Comparison of ENCODE assay signal across 15 cellular contexts in the genomic region with DNA sequence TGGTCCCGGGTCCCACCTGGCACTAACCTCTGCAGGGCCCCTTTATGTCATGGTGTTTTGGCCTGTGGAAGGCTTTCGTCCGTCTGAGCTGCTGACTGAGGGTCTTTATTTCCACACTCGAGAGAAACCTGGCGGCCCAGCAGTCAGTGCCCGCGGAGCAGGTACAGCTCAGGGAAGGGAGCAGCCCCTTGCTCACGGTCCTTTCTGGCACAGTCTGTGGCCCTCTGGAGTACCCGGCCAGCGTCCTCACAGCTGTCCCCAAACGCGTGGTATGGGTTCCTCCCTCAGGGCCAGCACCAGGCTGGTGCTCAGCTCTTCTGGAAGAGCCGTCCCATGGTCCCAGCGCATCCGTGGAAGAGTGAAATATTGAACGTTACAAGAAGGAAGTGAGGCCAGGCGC. TPM values are rescaled to one million over a fixed set of nuclear protein-coding genes. Genes with fewer than 3 reads are reported as not detected.
DNase-seq lines count a peak whose midpoint lies in the region; ATAC-seq lines count a peak whose summit lies in the region.
"Had no signal": no experiment of that assay in that cellular context is flagged by ENCODE, and none has a peak within 500 bp of the region (broad histone marks: within the 10 kb centered on the region; RNA-seq: fewer than 3 reads in every experiment).

No MANE protein-coding gene starts in this region.

- peaks cover 14 to 22% of the 10 kb centered on the region in 2 experiments for H3K4me1 ChIP-seq in trophoblast cell (ENCODE audit: control insufficient read depth in 1 of 2, insufficient read depth in 2 of 2, low read length in 2 of 2)
- H3K4me1 ChIP-seq in SJCRH30 = no peaks in the 10 kb centered on the region; the same call in 1 of the 2 replicates

- intact Hi-C loops in dendritic cell treated with granulocyte-macrophage colony-stimulating factor and Interleukin-4, amounts not matched to agents 40 ng/mL and 50 ng/mL, for 4 days (cut with micrococcal nuclease) = no loop called here

- ATAC-seq in T-cell (replicated peaks in 1 of 4) (no peak), GM18861 (IDR thresholded peaks at IDR 0.05; ENCODE audit: unreplicated experiment) (no peak)
- ATAC-seq: mucosa of descending colon had no signal

- no peak overlapping the region for H2AK5ac ChIP-seq in trophoblast cell (ENCODE audit: low read length)

- POLR2A ChIA-PET in activated CD4-positive, alpha-beta T cell treated with anti-CD3 and anti-CD28 coated beads, Interleukin-2, amount 10 ng/mL, durations not matched to agents 7 days and 5 days (lab: Charles Lee) = no interaction called here
- POLR2A ChIA-PET in T-cell (lab: Charles Lee) = interaction anchor here (0.6 to 1.2 kb wide), 4 partner anchors 13 to 22 kb away, joined by 3 read pairs; no protein-coding TSS in a partner anchor

- no peak overlapping the region for H3K18ac ChIP-seq in trophoblast cell (ENCODE audit: low read length)

- no peak overlapping the region for H3K23ac ChIP-seq in trophoblast cell (ENCODE audit: low read length)

- H3K9me3 ChIP-seq in trophoblast cell (ENCODE audit: insufficient read depth, low read depth, low read length) (peaks cover 25% of the 10 kb centered on the region), SJCRH30 (replicated peaks) (peaks cover 7% of the 10 kb centered on the region)

- H3K36me3 ChIP-seq in trophoblast cell (ENCODE audit: control insufficient read depth in 1 of 2, insufficient read depth in 2 of 2, low read length in 2 of 2) (peaks cover 26 to 29% of the 10 kb centered on the region in 2 experiments), SJCRH30 (no peaks in the 10 kb centered on the region)
- H3K36me3 ChIP-seq: transverse colon had no signal

- DNase-seq in activated CD4-positive, alpha-beta T cell treated with anti-CD3 and anti-CD28 coated beads, Interleukin-2, amount 10 ng/mL, durations not matched to agents 7 days and 5 days = no peak
- DNase-seq in activated CD4-positive, alpha-beta T cell treated with anti-CD3 and anti-CD28 coated beads, Interleukin-2, amount 50 U/mL, for 48 hours = no peak
- DNase-seq in T-cell = no peak
- DNase-seq in trophoblast cell = no peak
- no peak for DNase-seq in stimulated activated CD8-positive, alpha-beta memory T cell treated with anti-CD3 and anti-CD28 coated beads, Interleukin-4, amount 100 ng/mL, for 48 hours
- DNase-seq in SJCRH30 = no peak
- DNase-seq: caudate nucleus, COR-L47, Karpas-422, NCI-H146, NCI-H345, transverse colon had no signal

- no peak overlapping the region for H3K14ac ChIP-seq in trophoblast cell (ENCODE audit: low read length)

- H2BK120ac ChIP-seq in trophoblast cell (ENCODE audit: insufficient read depth, low read length, poor library complexity) = no peak overlapping the region

- H3K27me3 ChIP-seq in trophoblast cell (ENCODE audit: insufficient read depth, low read length) (no peaks in the 10 kb centered on the region), SJCRH30 (no peaks in the 10 kb centered on the region)
- H3K27me3 ChIP-seq: transverse colon had no signal

- no peak overlapping the region for H2BK5ac ChIP-seq in trophoblast cell (ENCODE audit: low read depth, low read length, poor library complexity)

- no peak overlapping the region for H4K8ac ChIP-seq in trophoblast cell (ENCODE audit: low read depth, low read length)

- no peaks in the 10 kb centered on the region for H3K79me1 ChIP-seq in trophoblast cell (ENCODE audit: low read length)

- H3K9me3 Mint-ChIP-seq in activated CD4-positive, alpha-beta T cell treated with anti-CD3 and anti-CD28 coated beads, Interleukin-2, amount 10 ng/mL, durations not matched to agents 7 days and 5 days = peaks cover 10% of the 10 kb centered on the region
- peaks cover 0 to 5% (median 3%) of the 10 kb centered on the region in 3 donors for H3K9me3 Mint-ChIP-seq in T-cell
- no peaks in the 10 kb centered on the region for H3K9me3 Mint-ChIP-seq in dendritic cell treated with granulocyte-macrophage colony-stimulating factor and Interleukin-4, amounts not matched to agents 40 ng/mL and 50 ng/mL, for 4 days

- H4K91ac ChIP-seq in trophoblast cell (ENCODE audit: low read depth, low read length) = no peak overlapping the region

- CTCF ChIA-PET in activated CD4-positive, alpha-beta T cell treated with anti-CD3 and anti-CD28 coated beads, Interleukin-2, amount 10 ng/mL, durations not matched to agents 7 days and 5 days (lab: Charles Lee) = interaction anchor here (0.7 to 1.1 kb wide), 2 partner anchors 10 to 22 kb away, joined by 3 read pairs; no protein-coding TSS in a partner anchor
- CTCF ChIA-PET in T-cell (lab: Charles Lee) = no interaction called here

- H2AFZ ChIP-seq in trophoblast cell (ENCODE audit: insufficient read depth, low read length, poor library complexity) = no peak overlapping the region

- peak overlapping the region; percentile 73 for H3K27ac Mint-ChIP-seq in activated CD4-positive, alpha-beta T cell treated with anti-CD3 and anti-CD28 coated beads, Interleukin-2, amount 10 ng/mL, durations not matched to agents 7 days and 5 days
- peak overlapping the region; percentile 83 to 89 for H3K27ac Mint-ChIP-seq in T-cell
- peak overlapping the region; percentile 16 for H3K27ac Mint-ChIP-seq in dendritic cell treated with granulocyte-macrophage colony-stimulating factor and Interleukin-4, amounts not matched to agents 40 ng/mL and 50 ng/mL, for 4 days

- no peak overlapping the region for H2BK12ac ChIP-seq in trophoblast cell (ENCODE audit: low read length)

- H3K27ac ChIP-seq in trophoblast cell (ENCODE audit: low read depth, low read length) (no peak overlapping the region), SJCRH30 (no peak overlapping the region)
- H3K27ac ChIP-seq: transverse colon had no signal

- no CpG with 5 or more reads among the region's 17 CpGs for WGBS in trophoblast cell (ENCODE audit: extremely low coverage, insufficient coverage, insufficient read length)

- H3K4me3 Mint-ChIP-seq in activated CD4-positive, alpha-beta T cell treated with anti-CD3 and anti-CD28 coated beads, Interleukin-2, amount 10 ng/mL, durations not matched to agents 7 days and 5 days = no peak overlapping the region
- H3K4me3 Mint-ChIP-seq in T-cell = peak overlapping the region in 1 of 3 donors; percentile 29
- H3K4me3 Mint-ChIP-seq in dendritic cell treated with granulocyte-macrophage colony-stimulating factor and Interleukin-4, amounts not matched to agents 40 ng/mL and 50 ng/mL, for 4 days = no peak overlapping the region

- H3K4ac ChIP-seq in trophoblast cell (ENCODE audit: low read depth, low read length) = peak overlapping the region; percentile 45

- H3K9ac ChIP-seq in trophoblast cell (ENCODE audit: low read length) = no peak overlapping the region

- H3K79me2 ChIP-seq in trophoblast cell (ENCODE audit: control insufficient read depth, insufficient read depth, low read length, poor library complexity) = peaks cover 30% of the 10 kb centered on the region

- H3K4me3 ChIP-seq in trophoblast cell (ENCODE audit: low read depth, low read length) (no peak overlapping the region), SJCRH30 (no peak overlapping the region)
- H3K4me3 ChIP-seq: mucosa of descending colon, transverse colon had no signal

- H3K4me1 Mint-ChIP-seq in activated CD4-positive, alpha-beta T cell treated with anti-CD3 and anti-CD28 coated beads, Interleukin-2, amount 10 ng/mL, durations not matched to agents 7 days and 5 days = peaks cover 14% of the 10 kb centered on the region
- H3K4me1 Mint-ChIP-seq in T-cell = peaks cover 55 to 60% (median 59%) of the 10 kb centered on the region in 3 donors
- peaks cover 62% of the 10 kb centered on the region for H3K4me1 Mint-ChIP-seq in dendritic cell treated with granulocyte-macrophage colony-stimulating factor and Interleukin-4, amounts not matched to agents 40 ng/mL and 50 ng/mL, for 4 days (ENCODE audit: low read depth)

- peaks cover 41% of the 10 kb centered on the region for H3K36me3 Mint-ChIP-seq in activated CD4-positive, alpha-beta T cell treated with anti-CD3 and anti-CD28 coated beads, Interleukin-2, amount 10 ng/mL, durations not matched to agents 7 days and 5 days (ENCODE audit: low read depth)
- H3K36me3 Mint-ChIP-seq in T-cell = peaks cover 21% of the 10 kb centered on the region
- peaks cover 6% of the 10 kb centered on the region for H3K36me3 Mint-ChIP-seq in dendritic cell treated with granulocyte-macrophage colony-stimulating factor and Interleukin-4, amounts not matched to agents 40 ng/mL and 50 ng/mL, for 4 days (ENCODE audit: low read depth)

- H3K4me2 ChIP-seq in trophoblast cell (ENCODE audit: low read length) = no peak overlapping the region

- H4K12ac ChIP-seq in trophoblast cell (ENCODE audit: low read depth, low read length) = no peak overlapping the region

- H3K27me3 Mint-ChIP-seq in activated CD4-positive, alpha-beta T cell treated with anti-CD3 and anti-CD28 coated beads, Interleukin-2, amount 10 ng/mL, durations not matched to agents 7 days and 5 days = no peaks in the 10 kb centered on the region
- H3K27me3 Mint-ChIP-seq in T-cell = no peaks in the 10 kb centered on the region
- H3K27me3 Mint-ChIP-seq in dendritic cell treated with granulocyte-macrophage colony-stimulating factor and Interleukin-4, amounts not matched to agents 40 ng/mL and 50 ng/mL, for 4 days = no peaks in the 10 kb centered on the region

RNA-seq across cellular contexts. Expression of gene SKI, which starts 24.3 kb away (rescaled TPM):
- 10 to 100 TPM; 60.7 to 62.0 TPM for total RNA-seq in activated CD4-positive, alpha-beta T cell treated with anti-CD3 and anti-CD28 coated beads, Interleukin-2, amount 10 ng/mL, durations not matched to agents 7 days and 5 days
- total RNA-seq in T-cell = 100 to 1,000 TPM; 137 to 299 (median 157) TPM
- 73.3 and 73.7 TPM in 2 replicates for polyA plus RNA-seq in trophoblast cell (2013)
- total RNA-seq in SJCRH30 (2014; rRNA removed; shearing (Covaris generic)) = 12.8 and 13.1 TPM in 2 replicates

RNA-seq across cellular contexts. Expression of gene FAAP20, which starts 57.9 kb away (rescaled TPM):
- 10 to 100 TPM; 61.3 to 66.2 TPM for total RNA-seq in activated CD4-positive, alpha-beta T cell treated with anti-CD3 and anti-CD28 coated beads, Interleukin-2, amount 10 ng/mL, durations not matched to agents 7 days and 5 days
- 10 to 100 TPM; 52.9 to 74.8 (median 68.2) TPM for total RNA-seq in T-cell
- polyA plus RNA-seq in trophoblast cell (2013) = 85.8 and 86.1 TPM in 2 replicates
- total RNA-seq in SJCRH30 (2014; rRNA removed; shearing (Covaris generic)) = 58.0 and 61.7 TPM in 2 replicates

Comparison
In these comparisons a context has a peak if more than half of its experiments do, and no peak if none do; other contexts are left out.
1. H3K27ac Mint-ChIP-seq: peak in every context shown above with its lines; median percentile 86 in T-cell; 73 in activated CD4-positive, alpha-beta T cell treated with anti-CD3 and anti-CD28 coated beads, Interleukin-2, amount 10 ng/mL, durations not matched to agents 7 days and 5 days; 16 in dendritic cell treated with granulocyte-macrophage colony-stimulating factor and Interleukin-4, amounts not matched to agents 40 ng/mL and 50 ng/mL, for 4 days.